ENCODE assay signal across 1 cellular context in the genomic region with DNA sequence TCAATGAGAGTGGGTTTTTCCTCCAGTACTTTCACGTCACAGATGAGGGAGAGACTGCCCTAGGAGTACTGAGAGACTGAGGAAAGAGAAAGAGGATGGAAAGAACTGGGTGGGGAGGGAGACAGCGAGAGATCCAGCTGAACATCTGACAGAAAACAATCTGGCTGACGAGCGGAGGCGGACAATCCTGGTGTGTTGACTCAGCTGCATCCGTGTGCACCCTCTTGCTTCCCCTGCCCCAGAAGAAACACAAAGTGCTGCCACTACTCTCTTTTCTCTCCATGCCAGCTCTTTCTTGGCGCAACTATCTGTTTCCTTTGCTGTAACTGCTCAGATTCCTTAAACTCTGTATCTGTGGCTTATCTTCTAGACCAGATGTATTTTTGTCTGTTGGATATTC.
TF ChIP-seq lines count a peak whose summit lies in the region.

No MANE protein-coding gene starts in this region.

TF ChIP-seq in GM23338, 12 proteins besides CTCF, POLR2A, EP300 and RAD21 (continued from another document):
- TF ChIP-seq, protein P1, sequence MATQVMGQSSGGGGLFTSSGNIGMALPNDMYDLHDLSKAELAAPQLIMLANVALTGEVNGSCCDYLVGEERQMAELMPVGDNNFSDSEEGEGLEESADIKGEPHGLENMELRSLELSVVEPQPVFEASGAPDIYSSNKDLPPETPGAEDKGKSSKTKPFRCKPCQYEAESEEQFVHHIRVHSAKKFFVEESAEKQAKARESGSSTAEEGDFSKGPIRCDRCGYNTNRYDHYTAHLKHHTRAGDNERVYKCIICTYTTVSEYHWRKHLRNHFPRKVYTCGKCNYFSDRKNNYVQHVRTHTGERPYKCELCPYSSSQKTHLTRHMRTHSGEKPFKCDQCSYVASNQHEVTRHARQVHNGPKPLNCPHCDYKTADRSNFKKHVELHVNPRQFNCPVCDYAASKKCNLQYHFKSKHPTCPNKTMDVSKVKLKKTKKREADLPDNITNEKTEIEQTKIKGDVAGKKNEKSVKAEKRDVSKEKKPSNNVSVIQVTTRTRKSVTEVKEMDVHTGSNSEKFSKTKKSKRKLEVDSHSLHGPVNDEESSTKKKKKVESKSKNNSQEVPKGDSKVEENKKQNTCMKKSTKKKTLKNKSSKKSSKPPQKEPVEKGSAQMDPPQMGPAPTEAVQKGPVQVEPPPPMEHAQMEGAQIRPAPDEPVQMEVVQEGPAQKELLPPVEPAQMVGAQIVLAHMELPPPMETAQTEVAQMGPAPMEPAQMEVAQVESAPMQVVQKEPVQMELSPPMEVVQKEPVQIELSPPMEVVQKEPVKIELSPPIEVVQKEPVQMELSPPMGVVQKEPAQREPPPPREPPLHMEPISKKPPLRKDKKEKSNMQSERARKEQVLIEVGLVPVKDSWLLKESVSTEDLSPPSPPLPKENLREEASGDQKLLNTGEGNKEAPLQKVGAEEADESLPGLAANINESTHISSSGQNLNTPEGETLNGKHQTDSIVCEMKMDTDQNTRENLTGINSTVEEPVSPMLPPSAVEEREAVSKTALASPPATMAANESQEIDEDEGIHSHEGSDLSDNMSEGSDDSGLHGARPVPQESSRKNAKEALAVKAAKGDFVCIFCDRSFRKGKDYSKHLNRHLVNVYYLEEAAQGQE (IDR thresholded peaks at IDR 0.05; ENCODE audit: unreplicated experiment), result no peak
- TF ChIP-seq JUNB (IDR thresholded peaks at IDR 0.05; ENCODE audit: unreplicated experiment), result no peak
- TF ChIP-seq ZNF114 (CRISPR knock-in tag; IDR thresholded peaks at IDR 0.05), result no peak
- TF ChIP-seq NANOG (IDR thresholded peaks at IDR 0.05; ENCODE audit: borderline replicate concordance), result no peak
- TF ChIP-seq EZH2phosphoT487 (IDR thresholded peaks at IDR 0.05; ENCODE audit: unreplicated experiment), result no peak
- no peak for TF ChIP-seq POLR2AphosphoS5 (IDR thresholded peaks at IDR 0.05; ENCODE audit: low read depth)
- TF ChIP-seq STAT1 (IDR thresholded peaks at IDR 0.05; ENCODE audit: unreplicated experiment), result no peak
- no peak for TF ChIP-seq CREB1 (CRISPR knock-in tag; IDR thresholded peaks at IDR 0.05; ENCODE audit: low read depth)
TF ChIP-seq in GM23338: peak in this region for 0.
